ENCODE assay signal across 21 cellular contexts in genomic region chrX:108303682-108304081, GRCh38.
"Had no signal": no experiment of that assay in that cellular context is flagged by ENCODE, and none has a peak within 500 bp of the region (broad histone marks: within the 10 kb centered on the region; RNA-seq: fewer than 3 reads in every experiment).

No MANE protein-coding gene starts in this region.

- H3K4me1 Mint-ChIP-seq: memory B cell; stimulated activated naive CD8-positive, alpha-beta T cell treated with anti-CD3 and anti-CD28 coated beads, Interleukin-15, amount 100 ng/mL, for 72 hours had no signal

- H3K27me3 Mint-ChIP-seq: memory B cell; stimulated activated naive B cell treated with anti-CD40 and anti-IgM and Interleukin-4, amounts not matched to agents 10 μg/mL and 1 μg/mL and 100 μg/mL, for 72 hours; stimulated activated naive CD8-positive, alpha-beta T cell treated with anti-CD3 and anti-CD28 coated beads, Interleukin-15, amount 100 ng/mL, for 72 hours had no signal

- H3K9me3 ChIP-seq: lower lobe of right lung, pancreas, prostate gland, testis, tibial nerve, upper lobe of right lung, vagina had no signal

- H3K36me3 Mint-ChIP-seq: memory B cell; natural killer cell treated with Interleukin-12 subunit alpha and Interleukin-12 subunit beta and Interleukin-15 and Interleukin-18, amount 100 ng/mL, for 72 hours; stimulated activated naive B cell treated with anti-CD40 and anti-IgM and Interleukin-4, amounts not matched to agents 10 μg/mL and 1 μg/mL and 100 μg/mL, for 72 hours had no signal

- H3K27ac ChIP-seq: lower lobe of right lung, pancreas, prostate gland, testis, tibial nerve, upper lobe of right lung, vagina had no signal

- ATAC-seq: esophagus mucosa; left lobe of liver; lower lobe of right lung; natural killer cell treated with Interleukin-12 subunit alpha and Interleukin-12 subunit beta and Interleukin-15 and Interleukin-18, amount 100 ng/mL, for 72 hours; pancreas; sciatic nerve; stimulated activated naive B cell treated with anti-CD40 and anti-IgM and Interleukin-4, amounts not matched to agents 10 μg/mL and 1 μg/mL and 100 μg/mL, for 72 hours; stimulated activated naive CD8-positive, alpha-beta T cell treated with anti-CD3 and anti-CD28 coated beads, Interleukin-15, amount 100 ng/mL, for 72 hours; upper lobe of right lung had no signal

- H3K4me3 Mint-ChIP-seq: memory B cell; natural killer cell treated with Interleukin-12 subunit alpha and Interleukin-12 subunit beta and Interleukin-15 and Interleukin-18, amount 100 ng/mL, for 72 hours; stimulated activated naive B cell treated with anti-CD40 and anti-IgM and Interleukin-4, amounts not matched to agents 10 μg/mL and 1 μg/mL and 100 μg/mL, for 72 hours; stimulated activated naive CD8-positive, alpha-beta T cell treated with anti-CD3 and anti-CD28 coated beads, Interleukin-15, amount 100 ng/mL, for 72 hours had no signal

- H3K27me3 ChIP-seq: testis, upper lobe of right lung, vagina had no signal

- DNase-seq: effector memory CD4-positive, alpha-beta T cell; hippocampal formation; kidney glomerular epithelial cell; lower lobe of right lung; midbrain; occipital lobe; pancreas; stimulated activated CD4-positive, alpha-beta T cell treated with anti-CD3 and anti-CD28 coated beads, Interleukin-2, amount 100 ng/mL, for 24 hours; stimulated activated CD4-positive, alpha-beta T cell treated with anti-CD3 and anti-CD28 coated beads, Interleukin-4, amount 100 ng/mL, for 4 hours; stimulated activated naive B cell treated with anti-CD40 and anti-IgM and Interleukin-4, amounts not matched to agents 10 μg/mL and 1 μg/mL and 100 μg/mL, for 72 hours; stimulated activated naive CD8-positive, alpha-beta T cell treated with anti-CD3 and anti-CD28 coated beads, Interleukin-15, amount 100 ng/mL, for 72 hours; testis; upper lobe of right lung had no signal

- H3K36me3 ChIP-seq: lower lobe of right lung, pancreas, prostate gland, tibial nerve, upper lobe of right lung, vagina had no signal

- H3K4me3 ChIP-seq: lower lobe of right lung, pancreas, prostate gland, testis, tibial nerve, upper lobe of right lung, vagina had no signal

- H3K27ac Mint-ChIP-seq: memory B cell; natural killer cell treated with Interleukin-12 subunit alpha and Interleukin-12 subunit beta and Interleukin-15 and Interleukin-18, amount 100 ng/mL, for 72 hours; stimulated activated naive B cell treated with anti-CD40 and anti-IgM and Interleukin-4, amounts not matched to agents 10 μg/mL and 1 μg/mL and 100 μg/mL, for 72 hours; stimulated activated naive CD8-positive, alpha-beta T cell treated with anti-CD3 and anti-CD28 coated beads, Interleukin-15, amount 100 ng/mL, for 72 hours had no signal

- H3K4me1 ChIP-seq: lower lobe of right lung, pancreas, prostate gland, testis, tibial nerve, upper lobe of right lung, vagina had no signal

- H3K9me3 Mint-ChIP-seq: memory B cell; natural killer cell treated with Interleukin-12 subunit alpha and Interleukin-12 subunit beta and Interleukin-15 and Interleukin-18, amount 100 ng/mL, for 72 hours; stimulated activated naive B cell treated with anti-CD40 and anti-IgM and Interleukin-4, amounts not matched to agents 10 μg/mL and 1 μg/mL and 100 μg/mL, for 72 hours; stimulated activated naive CD8-positive, alpha-beta T cell treated with anti-CD3 and anti-CD28 coated beads, Interleukin-15, amount 100 ng/mL, for 72 hours had no signal
